ENCODE assay signal across 2 cellular contexts in the genomic region with DNA sequence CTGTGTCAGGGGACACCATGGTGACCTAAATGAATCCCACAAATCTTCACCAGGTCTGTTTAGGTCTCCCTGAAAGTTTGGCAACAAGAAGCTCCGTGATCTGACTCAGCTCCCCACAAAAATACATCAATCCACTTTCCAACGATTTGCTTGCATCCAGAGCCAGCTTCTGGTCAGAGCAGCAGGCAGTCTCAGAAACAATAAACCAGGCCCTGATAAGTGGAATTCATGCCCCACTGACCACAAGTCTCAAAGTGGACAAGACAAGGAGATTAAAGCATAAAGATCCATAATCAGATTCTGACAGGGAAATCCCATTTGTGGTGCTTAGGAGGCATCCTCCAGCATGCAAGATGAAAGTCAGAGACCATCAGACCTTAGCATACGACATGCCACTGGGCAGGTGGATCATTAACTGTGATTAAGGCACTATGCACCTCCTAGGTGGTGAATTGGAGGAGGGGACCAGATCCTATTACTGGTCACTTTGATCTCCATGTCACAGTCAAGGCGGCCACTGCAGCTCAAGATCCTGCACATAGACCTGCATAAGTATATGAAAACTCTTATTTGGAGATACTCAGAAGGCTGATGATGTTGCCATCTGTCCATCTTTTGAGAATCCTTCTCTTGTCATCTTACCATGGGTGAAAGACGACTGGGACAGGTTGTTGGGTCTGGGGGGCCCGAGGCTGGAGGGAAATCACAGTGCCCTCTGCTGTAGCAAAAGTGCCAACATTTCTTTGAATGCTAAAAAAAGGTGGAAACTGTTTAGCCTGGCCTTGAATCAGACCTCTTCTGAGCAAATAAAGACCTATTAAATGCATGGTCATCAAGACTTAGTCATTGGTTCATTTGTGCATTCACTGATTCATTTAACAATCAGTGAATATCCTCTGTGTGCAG.
TF ChIP-seq lines count a peak whose summit lies in the region.

No MANE protein-coding gene starts in this region.

TF ChIP-seq in GM23338, 12 proteins besides CTCF, POLR2A, EP300 and RAD21 (continues in another document):
- TF ChIP-seq ZNF462 (CRISPR knock-in tag; IDR thresholded peaks at IDR 0.05) (no peak), ETS1 (IDR thresholded peaks at IDR 0.05) (no peak), NANOG (IDR thresholded peaks at IDR 0.05; ENCODE audit: borderline replicate concordance) (no peak), JUNB (IDR thresholded peaks at IDR 0.05; ENCODE audit: unreplicated experiment) (no peak), POLR2AphosphoS5 (IDR thresholded peaks at IDR 0.05; ENCODE audit: low read depth) (no peak), CREB1 (CRISPR knock-in tag; IDR thresholded peaks at IDR 0.05; ENCODE audit: low read depth) (no peak), STAT1 (IDR thresholded peaks at IDR 0.05; ENCODE audit: unreplicated experiment) (no peak), ZNF114 (CRISPR knock-in tag; IDR thresholded peaks at IDR 0.05) (no peak), EZH2phosphoT487 (IDR thresholded peaks at IDR 0.05; ENCODE audit: unreplicated experiment) (no peak)

TF ChIP-seq in H1, 55 proteins besides CTCF, POLR2A, EP300 and RAD21 (continued from another document):
- TF ChIP-seq CHD2 (IDR thresholded peaks at IDR 0.05; ENCODE audit: low read length): no peak
- TF ChIP-seq EGR1 (IDR thresholded peaks at IDR 0.05; ENCODE audit: borderline replicate concordance, low read depth, low read length): no peak
- TF ChIP-seq SIN3A (conservative IDR thresholded peaks at IDR 0.05 in 1 of 2, IDR thresholded peaks at IDR 0.05 in 1 of 2; ENCODE audit: low read depth in 1 of 2, low read length in 2 of 2): no peak
- TF ChIP-seq POU5F1 (IDR thresholded peaks at IDR 0.05; ENCODE audit: low read depth, low read length): no peak
- TF ChIP-seq CHD1 (IDR thresholded peaks at IDR 0.05; ENCODE audit: low read depth, low read length): no peak
- TF ChIP-seq, protein P1, sequence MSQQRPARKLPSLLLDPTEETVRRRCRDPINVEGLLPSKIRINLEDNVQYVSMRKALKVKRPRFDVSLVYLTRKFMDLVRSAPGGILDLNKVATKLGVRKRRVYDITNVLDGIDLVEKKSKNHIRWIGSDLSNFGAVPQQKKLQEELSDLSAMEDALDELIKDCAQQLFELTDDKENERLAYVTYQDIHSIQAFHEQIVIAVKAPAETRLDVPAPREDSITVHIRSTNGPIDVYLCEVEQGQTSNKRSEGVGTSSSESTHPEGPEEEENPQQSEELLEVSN (IDR thresholded peaks at IDR 0.05): no peak
